In genomic region chr1:12245116-12245515, GRCh38 we compare ENCODE assay signal across 15 cellular contexts. TPM values are rescaled to one million over a fixed set of nuclear protein-coding genes. Genes with fewer than 3 reads are reported as not detected.
A peak's percentile ranks its signal among the peaks of the same experiment; 100 is the strongest.
DNase-seq lines count a peak whose midpoint lies in the region; ATAC-seq and TF ChIP-seq lines count a peak whose summit lies in the region.
"Had no signal": no experiment of that assay in that cellular context is flagged by ENCODE, and none has a peak within 500 bp of the region (broad histone marks: within the 10 kb centered on the region; RNA-seq: fewer than 3 reads in every experiment).

No MANE protein-coding gene starts in this region.

- H3K9me3 ChIP-seq in breast epithelium, result no peaks in the 10 kb centered on the region
- no peaks in the 10 kb centered on the region for H3K9me3 ChIP-seq in suprapubic skin
- H3K9me3 ChIP-seq in SK-N-SH, result no peaks in the 10 kb centered on the region

- H4K20me1 ChIP-seq in SK-N-SH (ENCODE audit: insufficient read depth), result no peaks in the 10 kb centered on the region

- H3K4me3 ChIP-seq in breast epithelium, result no peak overlapping the region
- no peak overlapping the region for H3K4me3 ChIP-seq in fibroblast of the aortic adventitia (ENCODE audit: low read depth, low read length)
- H3K4me3 ChIP-seq in suprapubic skin, result no peak overlapping the region
- H3K4me3 ChIP-seq in SK-N-SH (ENCODE audit: low read depth in 2 of 2, low read length in 1 of 2), result no peak overlapping the region

- CTCF ChIA-PET in SK-N-SH (lab: Yijun Ruan, JAX), result interaction anchor here (2.8 kb wide), 1 partner anchor 11 kb away, joined by 8 read pairs; no protein-coding TSS in a partner anchor

- H3K27me3 ChIP-seq in breast epithelium (no peaks in the 10 kb centered on the region), suprapubic skin (no peaks in the 10 kb centered on the region), SK-N-SH (ENCODE audit: insufficient read depth) (no peaks in the 10 kb centered on the region)

- H3K36me3 ChIP-seq in breast epithelium, result peaks cover 7% of the 10 kb centered on the region
- peaks cover 78% of the 10 kb centered on the region for H3K36me3 ChIP-seq in suprapubic skin
- peaks cover 28 to 50% of the 10 kb centered on the region in 2 experiments for H3K36me3 ChIP-seq in SK-N-SH (replicated peaks in 1 of 2; ENCODE audit: control insufficient read depth in 1 of 2, insufficient read depth in 2 of 2, low read length in 1 of 2)

- TF ChIP-seq EP300 in suprapubic skin (IDR thresholded peaks at IDR 0.05) (no peak), SK-N-SH (IDR thresholded peaks at IDR 0.05; ENCODE audit: borderline replicate concordance in 1 of 2, low read depth in 1 of 2, low read length in 1 of 2) (no peak)

- intact Hi-C loops in breast epithelium (cut with DNase I; ENCODE audit: low total_unique reads), result no loop called here

- DNase-seq in EH (ENCODE audit: low read depth) (peak; percentile 7), breast epithelium (ENCODE audit: low spot score in 2 of 2) (no peak), fibroblast of the aortic adventitia (ENCODE audit: low read depth) (peak; percentile 57), suprapubic skin (ENCODE audit: low spot score in 2 of 2) (no peak), SK-N-SH (no peak), NCI-H446 treated with DMSO at 0.1 percent for 48 hours (lab: John Stamatoyannopoulos, UW) (no peak)
- DNase-seq: AML-193; CD4-positive, CD25-positive, alpha-beta regulatory T cell; KBM-7; NCI-H1436 treated with DMSO at 0.1 percent for 48 hours; NCI-H2029 treated with DMSO at 0.1 percent for 48 hours; NCI-H510A; NCI-H774 had no signal

- no peak overlapping the region for H3K9ac ChIP-seq in SK-N-SH

- no peaks in the 10 kb centered on the region for H3K4me1 ChIP-seq in breast epithelium
- H3K4me1 ChIP-seq in suprapubic skin, result peaks cover 27% of the 10 kb centered on the region
- no peaks in the 10 kb centered on the region for H3K4me1 ChIP-seq in SK-N-SH (ENCODE audit: control insufficient read depth in 1 of 2, insufficient read depth in 2 of 2, low read depth in 1 of 2, low read length in 1 of 2)

- H3F3A ChIP-seq in SK-N-SH (replicated peaks; ENCODE audit: insufficient read depth), result no peaks in the 10 kb centered on the region

- H3K4me2 ChIP-seq in SK-N-SH, result no peak overlapping the region

- H3K27ac ChIP-seq in breast epithelium, result peak overlapping the region; percentile 59 to 73
- H3K27ac ChIP-seq in suprapubic skin, result peak overlapping the region; percentile 75
- no peak overlapping the region for H3K27ac ChIP-seq in SK-N-SH (ENCODE audit: low read depth in 2 of 2, low read length in 1 of 2)
- H3K27ac ChIP-seq: RWPE1 had no signal

- TF ChIP-seq RAD21 in SK-N-SH (IDR thresholded peaks at IDR 0.05; ENCODE audit: low read length), result no peak

- TF ChIP-seq CTCF in breast epithelium (IDR thresholded peaks at IDR 0.05) (no peak), fibroblast of the aortic adventitia (IDR thresholded peaks at IDR 0.05; ENCODE audit: insufficient read depth, low read length) (no peak), suprapubic skin (IDR thresholded peaks at IDR 0.05) (no peak), SK-N-SH (IDR thresholded peaks at IDR 0.05) (no peak)

- H3K79me2 ChIP-seq in SK-N-SH (ENCODE audit: insufficient read depth), result peaks cover 5% of the 10 kb centered on the region; the same call in 1 of the 2 replicates

- 67% methylated on average over 3 of the region's 3 CpGs for WGBS in suprapubic skin
- 82% methylated on average over 3 of the region's 3 CpGs for WGBS in SK-N-SH (ENCODE audit: low lambda C conversion rate)

- TF ChIP-seq POLR2A in breast epithelium (IDR thresholded peaks at IDR 0.05) (no peak), suprapubic skin (IDR thresholded peaks at IDR 0.05) (no peak)

- POLR2A ChIA-PET in SK-N-SH (lab: Yijun Ruan, JAX), result no interaction called here

- no peaks in the 10 kb centered on the region for H3K9me2 ChIP-seq in SK-N-SH

- ATAC-seq in HG03342 (IDR thresholded peaks at IDR 0.05; ENCODE audit: unreplicated experiment), result no peak

- no peak overlapping the region for H2AFZ ChIP-seq in SK-N-SH (ENCODE audit: low read depth)

TF ChIP-seq in SK-N-SH, 30 proteins besides CTCF, POLR2A, EP300 and RAD21:
- TF ChIP-seq TAF1 (IDR thresholded peaks at IDR 0.05; ENCODE audit: borderline replicate concordance, low read depth, low read length), result no peak
- TF ChIP-seq IRF3 (IDR thresholded peaks at IDR 0.05; ENCODE audit: low read depth, low read length), result no peak
- TF ChIP-seq GABPA (IDR thresholded peaks at IDR 0.05; ENCODE audit: low read depth), result no peak
- TF ChIP-seq ELF1 (IDR thresholded peaks at IDR 0.05), result no peak
- TF ChIP-seq PBX3 (IDR thresholded peaks at IDR 0.05), result no peak
- no peak for TF ChIP-seq TCF12 (IDR thresholded peaks at IDR 0.05)

RNA-seq across cellular contexts. Expression of gene VPS13D, which starts 15.3 kb away (rescaled TPM):
- 100 to 1,000 TPM in 1 of 3 donors, 10 to 100 TPM in 2; 73.9 to 115 (median 96.4) TPM for total RNA-seq in breast epithelium
- total RNA-seq in fibroblast of the aortic adventitia (ENCODE audit: low replicate concordance), result 32.5 and 37.5 TPM in 2 replicates
- 100 to 1,000 TPM in 3 of 4 donors, 10 to 100 TPM in 1; 94.4 to 472 (median 163) TPM for total RNA-seq in suprapubic skin
- 14.4 and 15.0 TPM in 2 replicates for polyA plus RNA-seq in SK-N-SH (2012; rRNA removed)
- 9.1 and 10.8 TPM in 2 replicates for polyA plus RNA-seq in SK-N-SH (2012; cell fraction: cytosol; rRNA removed)
- polyA plus RNA-seq in SK-N-SH (2012; cell fraction: nucleus; rRNA removed), result 19.8 and 28.7 TPM in 2 replicates

Comparison
In these comparisons a context has a peak if more than half of its experiments do, and no peak if none do; other contexts are left out.
1. DNase-seq: peak in EH (single experiment) and fibroblast of the aortic adventitia (single experiment); none in breast epithelium (0 of 2), suprapubic skin (0 of 2), SK-N-SH (single experiment) and NCI-H446 treated with DMSO at 0.1 percent for 48 hours (single experiment).
2. H3K27ac ChIP-seq: peak in breast epithelium (2 of 2) and suprapubic skin (single experiment); none in SK-N-SH (0 of 2).